ENCODE assay signal across 2 cellular contexts in the genomic region with DNA sequence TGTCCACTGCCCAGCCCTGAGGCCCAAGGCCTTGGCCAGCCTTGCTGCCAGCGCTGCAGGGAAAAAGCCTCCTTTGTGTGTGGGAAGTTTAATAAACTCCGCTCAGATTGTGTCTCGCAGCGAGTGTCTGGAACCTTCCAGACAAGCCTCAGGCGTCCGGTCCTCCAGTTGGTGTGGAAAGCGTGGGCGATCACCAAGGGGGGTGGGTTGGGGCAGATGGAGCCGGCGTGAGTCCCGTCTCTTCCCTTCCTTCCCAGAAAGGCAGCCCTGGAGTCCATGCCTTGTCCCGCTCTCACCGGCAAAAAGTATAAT.
TF ChIP-seq lines count a peak whose summit lies in the region.

No MANE protein-coding gene starts in this region.

TF ChIP-seq in IMR-90, 13 proteins besides CTCF, POLR2A, EP300 and RAD21:
- TF ChIP-seq RCOR1 (IDR thresholded peaks at IDR 0.05; ENCODE audit: insufficient replicate concordance, low read length) (no peak), CHD1 (IDR thresholded peaks at IDR 0.05; ENCODE audit: low read depth, low read length) (no peak), MXI1 (IDR thresholded peaks at IDR 0.05; ENCODE audit: borderline replicate concordance, low read depth, low read length) (no peak), SMC3 (IDR thresholded peaks at IDR 0.05; ENCODE audit: low read depth, low read length) (no peak), NFE2L2 (IDR thresholded peaks at IDR 0.05; ENCODE audit: low read depth, low read length) (no peak), BHLHE40 (IDR thresholded peaks at IDR 0.05; ENCODE audit: low read depth, low read length) (no peak), CEBPB (IDR thresholded peaks at IDR 0.05; ENCODE audit: low read depth, low read length) (no peak), RFX5 (IDR thresholded peaks at IDR 0.05; ENCODE audit: low read depth, low read length) (no peak), MAFK (IDR thresholded peaks at IDR 0.05; ENCODE audit: low read depth, low read length) (no peak), MAZ (IDR thresholded peaks at IDR 0.05; ENCODE audit: borderline replicate concordance, low read depth, low read length) (no peak), FOS (IDR thresholded peaks at IDR 0.05; ENCODE audit: low read depth, low read length) (no peak)
- TF ChIP-seq, protein P1, sequence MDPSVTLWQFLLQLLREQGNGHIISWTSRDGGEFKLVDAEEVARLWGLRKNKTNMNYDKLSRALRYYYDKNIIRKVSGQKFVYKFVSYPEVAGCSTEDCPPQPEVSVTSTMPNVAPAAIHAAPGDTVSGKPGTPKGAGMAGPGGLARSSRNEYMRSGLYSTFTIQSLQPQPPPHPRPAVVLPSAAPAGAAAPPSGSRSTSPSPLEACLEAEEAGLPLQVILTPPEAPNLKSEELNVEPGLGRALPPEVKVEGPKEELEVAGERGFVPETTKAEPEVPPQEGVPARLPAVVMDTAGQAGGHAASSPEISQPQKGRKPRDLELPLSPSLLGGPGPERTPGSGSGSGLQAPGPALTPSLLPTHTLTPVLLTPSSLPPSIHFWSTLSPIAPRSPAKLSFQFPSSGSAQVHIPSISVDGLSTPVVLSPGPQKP (IDR thresholded peaks at IDR 0.05; ENCODE audit: borderline replicate concordance, low read depth, low read length): no peak
- TF ChIP-seq, protein P2, sequence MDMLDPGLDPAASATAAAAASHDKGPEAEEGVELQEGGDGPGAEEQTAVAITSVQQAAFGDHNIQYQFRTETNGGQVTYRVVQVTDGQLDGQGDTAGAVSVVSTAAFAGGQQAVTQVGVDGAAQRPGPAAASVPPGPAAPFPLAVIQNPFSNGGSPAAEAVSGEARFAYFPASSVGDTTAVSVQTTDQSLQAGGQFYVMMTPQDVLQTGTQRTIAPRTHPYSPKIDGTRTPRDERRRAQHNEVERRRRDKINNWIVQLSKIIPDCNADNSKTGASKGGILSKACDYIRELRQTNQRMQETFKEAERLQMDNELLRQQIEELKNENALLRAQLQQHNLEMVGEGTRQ (IDR thresholded peaks at IDR 0.05; ENCODE audit: low read depth, low read length): no peak

TF ChIP-seq in H1, 55 proteins besides CTCF, POLR2A, EP300 and RAD21:
- TF ChIP-seq RBBP5 (IDR thresholded peaks at IDR 0.05; ENCODE audit: borderline replicate concordance, low read depth, low read length) (no peak), GABPA (IDR thresholded peaks at IDR 0.05; ENCODE audit: borderline replicate concordance, insufficient read depth, low read length) (no peak), SIN3A (conservative IDR thresholded peaks at IDR 0.05 in 1 of 2, IDR thresholded peaks at IDR 0.05 in 1 of 2; ENCODE audit: low read depth in 1 of 2, low read length in 2 of 2) (no peak), CEBPB (IDR thresholded peaks at IDR 0.05; ENCODE audit: low read depth, low read length) (no peak), BRCA1 (IDR thresholded peaks at IDR 0.05; ENCODE audit: low read depth, low read length) (no peak), EZH2 (IDR thresholded peaks at IDR 0.05; ENCODE audit: low read depth, low read length, severe bottlenecking) (no peak), ZNF274 (IDR thresholded peaks at IDR 0.05; ENCODE audit: borderline replicate concordance, extremely low read depth, low read length) (no peak), SRF (IDR thresholded peaks at IDR 0.05; ENCODE audit: low read depth, low read length) (no peak), JUND (IDR thresholded peaks at IDR 0.05; ENCODE audit: low read length) (no peak), JUN (IDR thresholded peaks at IDR 0.05; ENCODE audit: low read depth, low read length) (no peak), MAFK (IDR thresholded peaks at IDR 0.05; ENCODE audit: low read depth, low read length) (no peak), GTF2F1 (IDR thresholded peaks at IDR 0.05; ENCODE audit: borderline replicate concordance, low read depth, low read length) (no peak), RXRA (IDR thresholded peaks at IDR 0.05; ENCODE audit: insufficient read depth, low read depth, low read length) (no peak), KDM4A (IDR thresholded peaks at IDR 0.05; ENCODE audit: low read depth, low read length, severe bottlenecking) (no peak)
- TF ChIP-seq, protein P3, sequence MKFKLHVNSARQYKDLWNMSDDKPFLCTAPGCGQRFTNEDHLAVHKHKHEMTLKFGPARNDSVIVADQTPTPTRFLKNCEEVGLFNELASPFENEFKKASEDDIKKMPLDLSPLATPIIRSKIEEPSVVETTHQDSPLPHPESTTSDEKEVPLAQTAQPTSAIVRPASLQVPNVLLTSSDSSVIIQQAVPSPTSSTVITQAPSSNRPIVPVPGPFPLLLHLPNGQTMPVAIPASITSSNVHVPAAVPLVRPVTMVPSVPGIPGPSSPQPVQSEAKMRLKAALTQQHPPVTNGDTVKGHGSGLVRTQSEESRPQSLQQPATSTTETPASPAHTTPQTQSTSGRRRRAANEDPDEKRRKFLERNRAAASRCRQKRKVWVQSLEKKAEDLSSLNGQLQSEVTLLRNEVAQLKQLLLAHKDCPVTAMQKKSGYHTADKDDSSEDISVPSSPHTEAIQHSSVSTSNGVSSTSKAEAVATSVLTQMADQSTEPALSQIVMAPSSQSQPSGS (IDR thresholded peaks at IDR 0.05; ENCODE audit: low read length): no peak
